In the genomic region with DNA sequence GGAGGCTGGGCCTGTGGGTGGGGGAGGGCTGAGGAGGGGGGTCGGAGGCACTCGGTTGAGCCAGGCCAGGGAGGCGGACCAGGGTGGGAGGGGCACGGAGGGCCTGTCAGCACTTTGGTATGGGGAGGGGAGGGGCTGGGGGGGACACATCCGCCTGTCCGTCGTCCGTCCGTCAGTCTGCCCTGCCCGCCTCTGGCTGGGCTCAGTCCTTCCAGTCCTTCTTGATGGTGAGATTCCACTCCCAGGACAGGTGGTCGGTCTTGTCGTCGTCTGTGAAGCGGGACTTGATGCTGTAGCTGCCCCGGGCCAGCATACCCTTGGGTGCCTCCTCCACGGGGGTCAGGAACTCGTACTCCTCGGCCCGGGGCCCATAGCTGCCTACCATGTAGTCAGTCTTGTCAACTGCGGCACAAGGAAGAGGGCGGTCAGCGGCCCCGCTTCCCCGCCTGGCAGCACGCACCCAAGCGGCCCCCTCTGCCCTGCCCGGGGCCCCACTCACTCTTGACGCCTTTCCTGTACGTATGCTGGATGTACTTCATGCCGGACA, we compare ENCODE assay signal across 6 cellular contexts.
DNase-seq lines count a peak whose midpoint lies in the region; ATAC-seq and TF ChIP-seq lines count a peak whose summit lies in the region.

No MANE protein-coding gene starts in this region.

- peak overlapping the region; percentile 99 for H3K4me3 ChIP-seq in GM12864 (ENCODE audit: low read depth, low read length)

- ATAC-seq in GM21515 (IDR thresholded peaks at IDR 0.05; ENCODE audit: unreplicated experiment) (no peak), GM21447 (IDR thresholded peaks at IDR 0.05; ENCODE audit: unreplicated experiment) (no peak)

- DNase-seq in GM12864 (ENCODE audit: low read depth) (no peak), SW 1271 (lab: John Stamatoyannopoulos, UW) (peak; percentile 79 to 82), islet precursor cell (peak; percentile 98), DMS79 treated with DMSO at 0.1 percent for 48 hours (lab: John Stamatoyannopoulos, UW) (no peak)

- no peak for TF ChIP-seq CTCF in GM12864 (IDR thresholded peaks at IDR 0.05; ENCODE audit: low read depth, low read length, missing control alignments)

Comparison
In these comparisons a context has a peak if more than half of its experiments do, and no peak if none do; other contexts are left out.
1. DNase-seq: peak in SW 1271 (2 of 2) and islet precursor cell (single experiment); none in GM12864 (single experiment) and DMS79 treated with DMSO at 0.1 percent for 48 hours (single experiment).